Comparison of ENCODE assay signal across 1 cellular context in genomic region chr1:6496360-6496704, GRCh38.
A peak's percentile ranks its signal among the peaks of the same experiment; 100 is the strongest.
TF ChIP-seq lines count a peak whose summit lies in the region.

No MANE protein-coding gene starts in this region.

TF ChIP-seq in K562, 482 proteins besides CTCF, POLR2A, EP300 and RAD21:
- no peak for TF ChIP-seq ZNF695 (CRISPR knock-in tag; IDR thresholded peaks at IDR 0.05)
- TF ChIP-seq RBFOX2 (IDR thresholded peaks at IDR 0.05; ENCODE audit: low read depth, low read length): 0 out of 2 replicates have a peak, but pooled peaks have one; percentile 12
- no peak for TF ChIP-seq ZNF217 (CRISPR knock-in tag; IDR thresholded peaks at IDR 0.05)
- no peak for TF ChIP-seq SOX6 (IDR thresholded peaks at IDR 0.05)
